ENCODE assay signal across 11 cellular contexts in genomic region chr6:156948807-156949206, GRCh38.
DNase-seq lines count a peak whose midpoint lies in the region; ATAC-seq and TF ChIP-seq lines count a peak whose summit lies in the region.
"Had no signal": no experiment of that assay in that cellular context is flagged by ENCODE, and none has a peak within 500 bp of the region (broad histone marks: within the 10 kb centered on the region; RNA-seq: fewer than 3 reads in every experiment).

No MANE protein-coding gene starts in this region.

- intact Hi-C loops in body of pancreas (cut with DNase I), result no loop called here

- no peak for TF ChIP-seq EP300 in gastroesophageal sphincter (IDR thresholded peaks at IDR 0.05)

- no peak for TF ChIP-seq POLR2A in gastroesophageal sphincter (IDR thresholded peaks at IDR 0.05)
- TF ChIP-seq POLR2A in body of pancreas (IDR thresholded peaks at IDR 0.05), result no peak

- no peak overlapping the region for H2AFZ ChIP-seq in ACC112 (ENCODE audit: low read length, unreplicated experiment)

- WGBS in gastroesophageal sphincter (ENCODE audit: low coverage in 1 of 2), 2 donors, result 42 to 53% methylated on average over 2 of the region's 2 CpGs
- WGBS in body of pancreas, 2 donors, result 60 to 69% methylated on average over 2 of the region's 2 CpGs

- H3K4me1 ChIP-seq in ACC112 (ENCODE audit: control insufficient read depth, insufficient read depth, low read length, unreplicated experiment) (peaks cover 40% of the 10 kb centered on the region), gastroesophageal sphincter (peaks cover 15 to 65% (median 17%) of the 10 kb centered on the region in 3 donors), body of pancreas (peaks cover 34% of the 10 kb centered on the region)

- DNase-seq in HFF-Myc (ENCODE audit: extremely low read depth, low read depth), result peak; percentile 24
- peak; percentile 93 for DNase-seq in amniotic epithelial cell (ENCODE audit: low read depth)
- peak; percentile 88 for DNase-seq in kidney tubule cell (ENCODE audit: low spot score)
- no peak for DNase-seq in body of pancreas
- no peak for DNase-seq in foreskin melanocyte
- DNase-seq: activated CD4-positive, CD25-positive, alpha-beta regulatory T cell treated with anti-CD3 and anti-CD28 coated beads, Interleukin-2, amount 50 U/mL, for 72 hours; right lobe of liver; stomach had no signal

- H3K9me3 ChIP-seq in gastroesophageal sphincter (no peaks in the 10 kb centered on the region), body of pancreas (no peaks in the 10 kb centered on the region)
- H3K9me3 ChIP-seq: right lobe of liver, stomach had no signal

- no peak overlapping the region for H3K4me3 ChIP-seq in ACC112 (ENCODE audit: low read depth, low read length)
- no peak overlapping the region for H3K4me3 ChIP-seq in HFF-Myc (replicated peaks; ENCODE audit: low read depth, low read length)
- H3K4me3 ChIP-seq in gastroesophageal sphincter, result no peak overlapping the region
- H3K4me3 ChIP-seq in body of pancreas, result no peak overlapping the region
- H3K4me3 ChIP-seq: right lobe of liver, stomach had no signal

- H3K27ac ChIP-seq in ACC112 (ENCODE audit: low read depth, low read length) (peak overlapping the region; percentile 54), gastroesophageal sphincter (no peak overlapping the region), body of pancreas (peak overlapping the region in 2 of 4 donors; percentile 15 to 18)
- H3K27ac ChIP-seq: right lobe of liver had no signal

- H3K36me3 ChIP-seq in ACC112 (ENCODE audit: insufficient read depth, low read length), result no peaks in the 10 kb centered on the region
- no peaks in the 10 kb centered on the region for H3K36me3 ChIP-seq in gastroesophageal sphincter
- H3K36me3 ChIP-seq in body of pancreas (replicated peaks in 1 of 2; ENCODE audit: insufficient read depth in 1 of 2, low read depth in 2 of 2), result no peaks in the 10 kb centered on the region
- H3K36me3 ChIP-seq: right lobe of liver, stomach had no signal

- H3K27me3 ChIP-seq in ACC112 (ENCODE audit: insufficient read depth, low read length) (no peaks in the 10 kb centered on the region), gastroesophageal sphincter (no peaks in the 10 kb centered on the region), body of pancreas (no peaks in the 10 kb centered on the region)
- H3K27me3 ChIP-seq: right lobe of liver, stomach had no signal

- ATAC-seq in gastroesophageal sphincter (no peak), HG03442 (IDR thresholded peaks at IDR 0.05; ENCODE audit: unreplicated experiment) (no peak), body of pancreas (no peak)

- TF ChIP-seq CTCF in HFF-Myc (IDR thresholded peaks at IDR 0.05; ENCODE audit: low read depth, low read length, missing control alignments), result no peak
- no peak for TF ChIP-seq CTCF in gastroesophageal sphincter (IDR thresholded peaks at IDR 0.05)
- no peak for TF ChIP-seq CTCF in body of pancreas (IDR thresholded peaks at IDR 0.05)

- H3K79me2 ChIP-seq in ACC112 (ENCODE audit: control insufficient read depth, insufficient read depth, low read length, unreplicated experiment), result peaks cover 38% of the 10 kb centered on the region

Comparison
In these comparisons a context has a peak if more than half of its experiments do, and no peak if none do; other contexts are left out.
1. DNase-seq: peak in HFF-Myc (single experiment), amniotic epithelial cell (single experiment) and kidney tubule cell (single experiment); none in body of pancreas (0 of 4) and foreskin melanocyte (single experiment).